ENCODE assay signal across 2 cellular contexts in the genomic region with DNA sequence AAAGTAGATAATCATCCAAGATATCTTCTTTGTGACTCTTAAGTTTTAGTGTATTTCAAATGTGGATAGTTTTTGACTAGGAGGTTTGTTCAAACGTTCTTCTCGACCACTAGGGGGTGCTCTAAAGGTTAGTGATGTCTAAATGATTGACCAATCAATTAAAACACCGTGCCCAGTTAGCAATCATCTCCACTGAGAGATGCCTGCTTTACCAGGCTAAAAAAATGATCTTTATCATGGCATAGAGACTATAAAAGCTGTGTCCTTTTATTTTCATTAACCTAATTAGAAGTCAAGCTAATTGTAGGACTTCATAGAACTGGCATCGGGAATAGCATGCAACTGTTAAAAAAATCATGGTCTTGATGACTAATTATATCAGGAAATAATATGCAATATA.
TF ChIP-seq lines count a peak whose summit lies in the region.

No MANE protein-coding gene starts in this region.

TF ChIP-seq in GM12878, 131 proteins besides CTCF, POLR2A, EP300 and RAD21:
- TF ChIP-seq SMARCA5 (IDR thresholded peaks at IDR 0.05): peak; percentile 52
- TF ChIP-seq, protein P1, sequence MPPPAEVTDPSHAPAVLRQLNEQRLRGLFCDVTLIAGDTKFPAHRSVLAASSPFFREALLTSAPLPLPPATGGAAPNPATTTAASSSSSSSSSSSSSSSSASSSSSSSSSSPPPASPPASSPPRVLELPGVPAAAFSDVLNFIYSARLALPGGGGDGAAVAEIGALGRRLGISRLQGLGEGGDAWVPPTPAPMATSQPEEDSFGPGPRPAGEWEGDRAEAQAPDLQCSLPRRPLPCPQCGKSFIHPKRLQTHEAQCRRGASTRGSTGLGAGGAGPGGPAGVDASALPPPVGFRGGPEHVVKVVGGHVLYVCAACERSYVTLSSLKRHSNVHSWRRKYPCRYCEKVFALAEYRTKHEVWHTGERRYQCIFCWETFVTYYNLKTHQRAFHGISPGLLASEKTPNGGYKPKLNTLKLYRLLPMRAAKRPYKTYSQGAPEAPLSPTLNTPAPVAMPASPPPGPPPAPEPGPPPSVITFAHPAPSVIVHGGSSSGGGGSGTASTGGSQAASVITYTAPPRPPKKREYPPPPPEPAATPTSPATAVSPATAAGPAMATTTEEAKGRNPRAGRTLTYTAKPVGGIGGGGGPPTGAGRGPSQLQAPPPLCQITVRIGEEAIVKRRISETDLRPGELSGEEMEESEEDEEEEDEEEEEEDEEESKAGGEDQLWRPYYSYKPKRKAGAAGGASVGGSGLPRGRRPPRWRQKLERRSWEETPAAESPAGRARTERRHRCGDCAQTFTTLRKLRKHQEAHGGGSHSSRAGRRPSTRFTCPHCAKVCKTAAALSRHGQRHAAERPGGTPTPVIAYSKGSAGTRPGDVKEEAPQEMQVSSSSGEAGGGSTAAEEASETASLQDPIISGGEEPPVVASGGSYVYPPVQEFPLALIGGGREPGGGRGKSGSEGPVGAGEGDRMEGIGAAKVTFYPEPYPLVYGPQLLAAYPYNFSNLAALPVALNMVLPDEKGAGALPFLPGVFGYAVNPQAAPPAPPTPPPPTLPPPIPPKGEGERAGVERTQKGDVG (CRISPR knock-in tag; IDR thresholded peaks at IDR 0.05): no peak
- peak; percentile 59; the same call in 1 of the 2 replicates for TF ChIP-seq SMC3 (IDR thresholded peaks at IDR 0.05; ENCODE audit: borderline replicate concordance, low read length)

TF ChIP-seq in liver, 16 proteins besides CTCF, POLR2A, EP300 and RAD21:
- TF ChIP-seq NR2F2 (IDR thresholded peaks at IDR 0.05) (no peak), EGR1 (IDR thresholded peaks at IDR 0.05; ENCODE audit: low read depth in 2 of 2) (no peak), SP1 (IDR thresholded peaks at IDR 0.05) (peak; percentile 7), RXRA (IDR thresholded peaks at IDR 0.05) (peak in 1 of 2 donors; percentile 19), YY1 (IDR thresholded peaks at IDR 0.05) (no peak)
- TF ChIP-seq, protein P2, sequence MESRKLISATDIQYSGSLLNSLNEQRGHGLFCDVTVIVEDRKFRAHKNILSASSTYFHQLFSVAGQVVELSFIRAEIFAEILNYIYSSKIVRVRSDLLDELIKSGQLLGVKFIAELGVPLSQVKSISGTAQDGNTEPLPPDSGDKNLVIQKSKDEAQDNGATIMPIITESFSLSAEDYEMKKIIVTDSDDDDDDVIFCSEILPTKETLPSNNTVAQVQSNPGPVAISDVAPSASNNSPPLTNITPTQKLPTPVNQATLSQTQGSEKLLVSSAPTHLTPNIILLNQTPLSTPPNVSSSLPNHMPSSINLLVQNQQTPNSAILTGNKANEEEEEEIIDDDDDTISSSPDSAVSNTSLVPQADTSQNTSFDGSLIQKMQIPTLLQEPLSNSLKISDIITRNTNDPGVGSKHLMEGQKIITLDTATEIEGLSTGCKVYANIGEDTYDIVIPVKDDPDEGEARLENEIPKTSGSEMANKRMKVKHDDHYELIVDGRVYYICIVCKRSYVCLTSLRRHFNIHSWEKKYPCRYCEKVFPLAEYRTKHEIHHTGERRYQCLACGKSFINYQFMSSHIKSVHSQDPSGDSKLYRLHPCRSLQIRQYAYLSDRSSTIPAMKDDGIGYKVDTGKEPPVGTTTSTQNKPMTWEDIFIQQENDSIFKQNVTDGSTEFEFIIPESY (IDR thresholded peaks at IDR 0.05): no peak
- TF ChIP-seq, protein P3, sequence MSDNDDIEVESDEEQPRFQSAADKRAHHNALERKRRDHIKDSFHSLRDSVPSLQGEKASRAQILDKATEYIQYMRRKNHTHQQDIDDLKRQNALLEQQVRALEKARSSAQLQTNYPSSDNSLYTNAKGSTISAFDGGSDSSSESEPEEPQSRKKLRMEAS (IDR thresholded peaks at IDR 0.05): no peak
TF ChIP-seq in liver: peak in this region for 2.
